ENCODE assay signal across 12 cellular contexts in the genomic region with DNA sequence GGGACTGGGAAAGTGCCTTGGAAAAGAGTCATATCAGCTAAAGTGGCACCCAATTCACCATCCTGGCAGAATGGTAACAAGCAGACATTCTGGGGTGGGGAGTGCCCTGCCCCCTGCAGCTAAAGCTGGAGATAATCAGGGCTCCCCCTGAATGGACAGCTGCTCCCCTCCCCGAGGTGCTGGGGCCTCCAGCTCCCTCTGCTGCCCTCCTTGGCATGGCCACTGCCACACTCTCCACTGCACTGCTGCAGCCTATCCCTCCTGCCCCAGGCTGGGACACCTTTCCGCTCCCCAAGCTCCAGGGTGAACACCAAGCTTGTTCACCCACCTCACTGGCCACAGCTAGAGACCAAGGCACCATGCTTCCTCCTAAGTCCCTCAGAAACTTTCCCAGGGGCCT. TPM values are rescaled to one million over a fixed set of nuclear protein-coding genes. Genes with fewer than 3 reads are reported as not detected.
DNase-seq lines count a peak whose midpoint lies in the region; ATAC-seq and TF ChIP-seq lines count a peak whose summit lies in the region.
"Had no signal": no experiment of that assay in that cellular context is flagged by ENCODE, and none has a peak within 500 bp of the region (broad histone marks: within the 10 kb centered on the region; RNA-seq: fewer than 3 reads in every experiment).

No MANE protein-coding gene starts in this region.

- H3K4me1 Mint-ChIP-seq in progenitor cell of endocrine pancreas (ENCODE audit: low read depth), result peaks cover 6% of the 10 kb centered on the region
- H3K4me1 Mint-ChIP-seq in activated T-cell treated with anti-CD3 and anti-CD28 coated beads, Interleukin-2, amount 50 U/mL, for 24 hours (ENCODE audit: low read depth), result no peaks in the 10 kb centered on the region

- H3K9me3 Mint-ChIP-seq in progenitor cell of endocrine pancreas (ENCODE audit: low read depth), result no peaks in the 10 kb centered on the region
- no peaks in the 10 kb centered on the region for H3K9me3 Mint-ChIP-seq in activated T-cell treated with anti-CD3 and anti-CD28 coated beads, Interleukin-2, amount 50 U/mL, for 24 hours
- H3K9me3 Mint-ChIP-seq: T-helper 1 cell treated with Interleukin-12 subunit alpha and Interleukin-12 subunit beta and Interleukin-4 antibody, amounts not matched to agents 30 μg/mL and 1 μg/mL, for 36 hours had no signal

- no peaks in the 10 kb centered on the region for H3K9me3 ChIP-seq in cardiac muscle cell (ENCODE audit: low read depth)
- H3K9me3 ChIP-seq: upper lobe of left lung had no signal

- no peaks in the 10 kb centered on the region for H3K36me3 ChIP-seq in H7 (replicated peaks; ENCODE audit: control insufficient read depth, insufficient read depth, low read length)
- no peaks in the 10 kb centered on the region for H3K36me3 ChIP-seq in cardiac muscle cell
- H3K36me3 ChIP-seq: upper lobe of left lung had no signal

- DNase-seq in H7, result peak; percentile 58
- DNase-seq in SK-MEL-5 (ENCODE audit: low read depth, low spot score), result peak; percentile 15
- DNase-seq in cardiac muscle cell (ENCODE audit: low read depth in 1 of 2, low spot score in 1 of 2), result no peak
- DNase-seq in progenitor cell of endocrine pancreas (ENCODE audit: low spot score, unreplicated experiment), result no peak
- no peak for DNase-seq in ecto neural progenitor cell (ENCODE audit: low spot score)
- DNase-seq in activated T-cell treated with anti-CD3 and anti-CD28 coated beads, Interleukin-2, amount 50 U/mL, for 24 hours, result no peak
- no peak for DNase-seq in kidney glomerular epithelial cell (lab: John Stamatoyannopoulos, UW)
- DNase-seq: islet precursor cell, MV-4-11, upper lobe of left lung had no signal

- H3K27me3 ChIP-seq in H7 (ENCODE audit: control insufficient read depth, insufficient read depth, low read length) (no peaks in the 10 kb centered on the region), cardiac muscle cell (no peaks in the 10 kb centered on the region)
- H3K27me3 ChIP-seq: upper lobe of left lung had no signal

- H3K27ac ChIP-seq in cardiac muscle cell, result no peak overlapping the region
- H3K27ac ChIP-seq: upper lobe of left lung had no signal

- no peak overlapping the region for H3K4me3 Mint-ChIP-seq in progenitor cell of endocrine pancreas (ENCODE audit: low read depth)
- no peak overlapping the region for H3K4me3 Mint-ChIP-seq in activated T-cell treated with anti-CD3 and anti-CD28 coated beads, Interleukin-2, amount 50 U/mL, for 24 hours
- H3K4me3 Mint-ChIP-seq: T-helper 1 cell treated with Interleukin-12 subunit alpha and Interleukin-12 subunit beta and Interleukin-4 antibody, amounts not matched to agents 30 μg/mL and 1 μg/mL, for 36 hours had no signal

- no peaks in the 10 kb centered on the region for H3K4me1 ChIP-seq in cardiac muscle cell (ENCODE audit: low read depth)

- no peak for ATAC-seq in GM21825 (IDR thresholded peaks at IDR 0.05; ENCODE audit: unreplicated experiment)

- TF ChIP-seq CTCF in cardiac muscle cell (IDR thresholded peaks at IDR 0.05; ENCODE audit: low read depth, low read length) (peak; percentile 13), progenitor cell of endocrine pancreas (IDR thresholded peaks at IDR 0.05; ENCODE audit: unreplicated experiment) (peak; percentile 13)

- H3K4me3 ChIP-seq in H7 (ENCODE audit: insufficient read depth, low read depth, low read length), result no peak overlapping the region
- no peak overlapping the region for H3K4me3 ChIP-seq in cardiac muscle cell
- H3K4me3 ChIP-seq: upper lobe of left lung had no signal

- in situ Hi-C loops in SK-MEL-5 (cut with HindIII; ENCODE audit: low pct_unique_long_range_greater_than_20kb, low sequenced_read_pairs), result no loop called here

- no peaks in the 10 kb centered on the region for H3K36me3 Mint-ChIP-seq in progenitor cell of endocrine pancreas (ENCODE audit: insufficient read depth)
- no peaks in the 10 kb centered on the region for H3K36me3 Mint-ChIP-seq in activated T-cell treated with anti-CD3 and anti-CD28 coated beads, Interleukin-2, amount 50 U/mL, for 24 hours (ENCODE audit: low read depth)

- H3K27me3 Mint-ChIP-seq in progenitor cell of endocrine pancreas, result no peaks in the 10 kb centered on the region
- peaks cover 17% of the 10 kb centered on the region for H3K27me3 Mint-ChIP-seq in activated T-cell treated with anti-CD3 and anti-CD28 coated beads, Interleukin-2, amount 50 U/mL, for 24 hours

- H3K27ac Mint-ChIP-seq in progenitor cell of endocrine pancreas, result no peak overlapping the region
- no peak overlapping the region for H3K27ac Mint-ChIP-seq in activated T-cell treated with anti-CD3 and anti-CD28 coated beads, Interleukin-2, amount 50 U/mL, for 24 hours
- H3K27ac Mint-ChIP-seq: T-helper 1 cell treated with Interleukin-12 subunit alpha and Interleukin-12 subunit beta and Interleukin-4 antibody, amounts not matched to agents 30 μg/mL and 1 μg/mL, for 36 hours had no signal

RNA-seq across cellular contexts. Expression of a gene that starts 9.8 kb away (rescaled TPM):
- 51.1 and 62.8 TPM in 2 replicates for total RNA-seq in H7 (2014; rRNA removed; shearing (Covaris generic))
- total RNA-seq in SK-MEL-5 (2014; rRNA removed; shearing (Covaris generic)), result 42.4 and 44.2 TPM in 2 replicates
- 25.6 and 36.2 TPM in 2 replicates for polyA plus RNA-seq in SK-MEL-5 (2015; cell fraction: cytosol; rRNA removed)
- 19.6 and 22.1 TPM in 2 replicates for polyA plus RNA-seq in SK-MEL-5 (2015; cell fraction: nucleus; rRNA removed)
- total RNA-seq in cardiac muscle cell (45.9 and 64.8 TPM in 2 replicates), progenitor cell of endocrine pancreas (78.7 and 85.3 TPM in 2 replicates)
- polyA plus RNA-seq in cardiac muscle cell, result 36.5 and 49.1 TPM in 2 replicates

Comparison
In these comparisons a context has a peak if more than half of its experiments do, and no peak if none do; other contexts are left out.
1. DNase-seq: peak in H7 (single experiment) and SK-MEL-5 (single experiment); none in cardiac muscle cell (0 of 2), progenitor cell of endocrine pancreas (single experiment), ecto neural progenitor cell (single experiment), activated T-cell treated with anti-CD3 and anti-CD28 coated beads, Interleukin-2, amount 50 U/mL, for 24 hours (single experiment) and kidney glomerular epithelial cell (single experiment).